In the genomic region with DNA sequence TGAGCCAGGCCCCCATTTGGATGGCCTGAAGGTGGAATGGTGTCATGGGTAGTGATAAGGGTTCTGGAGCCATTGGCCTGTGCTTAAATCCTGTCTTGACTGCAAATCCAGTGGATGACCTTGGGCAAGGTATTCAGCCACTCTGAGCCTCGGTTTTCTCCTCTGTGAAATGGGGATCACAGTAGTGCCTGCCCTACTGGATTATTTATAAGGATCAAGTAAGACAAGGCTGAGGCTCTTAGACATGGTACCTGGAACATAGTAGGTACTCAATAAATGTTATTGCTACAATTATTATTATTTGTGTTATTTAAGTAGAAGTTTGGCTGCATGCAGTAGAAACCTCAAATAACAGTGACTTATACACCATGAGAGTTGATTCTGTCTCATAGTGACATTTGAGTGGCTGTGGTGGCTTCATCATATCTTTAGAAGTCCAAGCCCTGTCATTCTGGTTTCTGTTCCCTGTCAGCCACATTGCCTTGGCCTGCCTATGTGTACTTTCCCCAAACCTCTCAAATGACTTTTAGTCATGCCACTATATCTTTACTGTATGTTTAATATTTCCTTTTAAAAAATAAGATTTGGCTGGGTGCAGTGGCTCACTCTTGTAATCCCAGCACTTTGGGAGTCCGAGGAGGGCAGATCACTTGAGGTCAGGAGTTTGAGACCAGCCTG, we compare ENCODE assay signal across 11 cellular contexts. TPM values are rescaled to one million over a fixed set of nuclear protein-coding genes. Genes with fewer than 3 reads are reported as not detected.
DNase-seq lines count a peak whose midpoint lies in the region; ATAC-seq and TF ChIP-seq lines count a peak whose summit lies in the region.
"Had no signal": no experiment of that assay in that cellular context is flagged by ENCODE, and none has a peak within 500 bp of the region (broad histone marks: within the 10 kb centered on the region; RNA-seq: fewer than 3 reads in every experiment).

No MANE protein-coding gene starts in this region.

- no TSS peak for BruUV-seq in PC-3 (replicated peaks; lab: Mats Ljungman, UMichigan)

- H3K27me3 Mint-ChIP-seq in activated naive CD8-positive, alpha-beta T cell treated with anti-CD3 and anti-CD28 coated beads for 36 hours = no peaks in the 10 kb centered on the region
- no peaks in the 10 kb centered on the region for H3K27me3 Mint-ChIP-seq in CD8-positive, alpha-beta memory T cell

- peaks cover 9% of the 10 kb centered on the region for H3K36me3 Mint-ChIP-seq in activated naive CD8-positive, alpha-beta T cell treated with anti-CD3 and anti-CD28 coated beads for 36 hours
- H3K36me3 Mint-ChIP-seq in CD8-positive, alpha-beta memory T cell = peaks cover 4 to 30% (median 11%) of the 10 kb centered on the region in 3 donors

- peak overlapping the region; percentile 20 for H3K27ac Mint-ChIP-seq in activated naive CD8-positive, alpha-beta T cell treated with anti-CD3 and anti-CD28 coated beads for 36 hours
- H3K27ac Mint-ChIP-seq in CD8-positive, alpha-beta memory T cell = no peak overlapping the region

- POLR2A ChIA-PET in PC-3 (lab: Charles Lee; ENCODE audit: unreplicated experiment) = no interaction called here
- POLR2A ChIA-PET in CD8-positive, alpha-beta memory T cell (lab: Charles Lee) = interaction anchor here (0.6 kb wide), 1 partner anchor 10 kb away, joined by 4 read pairs; no protein-coding TSS in a partner anchor

- H3K4me1 ChIP-seq in PC-3 (ENCODE audit: insufficient read depth, low read length) (peaks cover 7% of the 10 kb centered on the region), left ventricle myocardium inferior (peaks cover 4% of the 10 kb centered on the region)
- no peaks in the 10 kb centered on the region for H3K4me1 ChIP-seq in CD8-positive, alpha-beta memory T cell (ENCODE audit: insufficient read depth, low read length)
- H3K4me1 ChIP-seq: tibial artery had no signal

- peak; percentile 63 for ATAC-seq in GM19395 (IDR thresholded peaks at IDR 0.05; ENCODE audit: unreplicated experiment)
- ATAC-seq in HG03060 (IDR thresholded peaks at IDR 0.05; ENCODE audit: low read depth, unreplicated experiment) = peak; percentile 72
- ATAC-seq in PC-3 = no peak; the same call in 1 of the 2 replicates

- no peaks in the 10 kb centered on the region for H3K79me2 ChIP-seq in PC-3 (ENCODE audit: low read length)

- H3K27ac ChIP-seq in PC-3 (ENCODE audit: low read length) (no peak overlapping the region), left ventricle myocardium inferior (replicated peaks) (no peak overlapping the region)
- no peak overlapping the region for H3K27ac ChIP-seq in CD8-positive, alpha-beta memory T cell (ENCODE audit: low read depth, low read length)
- H3K27ac ChIP-seq: cardiac muscle cell, tibial artery had no signal

- H3F3A ChIP-seq in PC-3 (ENCODE audit: low read length, unreplicated experiment) = no peaks in the 10 kb centered on the region

- no peak overlapping the region for H3K9ac ChIP-seq in PC-3 (ENCODE audit: low read length)

- intact Hi-C loops in PC-3 (cut with micrococcal nuclease) (no loop called here), left ventricle myocardium inferior (cut with micrococcal nuclease) (no loop called here)

- no peak overlapping the region for H3K4me2 ChIP-seq in PC-3 (ENCODE audit: low read length)

- no peak overlapping the region for H3K4me3 Mint-ChIP-seq in activated naive CD8-positive, alpha-beta T cell treated with anti-CD3 and anti-CD28 coated beads for 36 hours
- no peak overlapping the region for H3K4me3 Mint-ChIP-seq in CD8-positive, alpha-beta memory T cell

- H3K36me3 ChIP-seq in PC-3 (ENCODE audit: low read depth, low read length) = peaks cover 3% of the 10 kb centered on the region; the same call in 1 of the 2 replicates
- H3K36me3 ChIP-seq in left ventricle myocardium inferior = peaks cover 10% of the 10 kb centered on the region
- H3K36me3 ChIP-seq in CD8-positive, alpha-beta memory T cell (ENCODE audit: insufficient read depth, low read length) = no peaks in the 10 kb centered on the region
- H3K36me3 ChIP-seq: cardiac muscle cell, MG63 had no signal

- no peaks in the 10 kb centered on the region for H3K9me2 ChIP-seq in PC-3 (replicated peaks; ENCODE audit: low read length)

- TF ChIP-seq CTCF in PC-3 (conservative IDR thresholded peaks at IDR 0.05; ENCODE audit: low read depth, low read length) = no peak
- no peak for TF ChIP-seq CTCF in left ventricle myocardium inferior (IDR thresholded peaks at IDR 0.05; ENCODE audit: borderline replicate concordance)

- no peaks in the 10 kb centered on the region for H3K9me3 Mint-ChIP-seq in activated naive CD8-positive, alpha-beta T cell treated with anti-CD3 and anti-CD28 coated beads for 36 hours
- no peaks in the 10 kb centered on the region for H3K9me3 Mint-ChIP-seq in CD8-positive, alpha-beta memory T cell

- H3K9me3 ChIP-seq in PC-3 (ENCODE audit: low read length) = no peaks in the 10 kb centered on the region
- no peaks in the 10 kb centered on the region for H3K9me3 ChIP-seq in left ventricle myocardium inferior (replicated peaks)
- H3K9me3 ChIP-seq in CD8-positive, alpha-beta memory T cell (ENCODE audit: low read length) = no peaks in the 10 kb centered on the region
- H3K9me3 ChIP-seq: MG63, tibial artery had no signal

- DNase-seq in NOMO-1 treated with DMSO at 0.1 percent for 48 hours (lab: John Stamatoyannopoulos, UW; ENCODE audit: unreplicated experiment) = peak; percentile 69
- no peak for DNase-seq in NOMO-1 treated with dmso at 0.1 percent for 144 hours (lab: John Stamatoyannopoulos, UW; ENCODE audit: unreplicated experiment)
- DNase-seq in activated naive CD8-positive, alpha-beta T cell treated with anti-CD3 and anti-CD28 coated beads for 36 hours = peak; percentile 26
- DNase-seq in PC-3 = no peak
- DNase-seq in left ventricle myocardium inferior = no peak
- DNase-seq in CD8-positive, alpha-beta memory T cell = no peak
- DNase-seq: MG63, tibial artery had no signal

- CTCF ChIA-PET in PC-3 (lab: Charles Lee) = no interaction called here
- CTCF ChIA-PET in CD8-positive, alpha-beta memory T cell (lab: Charles Lee) = no interaction called here

- no peak overlapping the region for H2AFZ ChIP-seq in PC-3 (ENCODE audit: low read length)

- H3K27me3 ChIP-seq in PC-3 (ENCODE audit: low read length) (no peaks in the 10 kb centered on the region), left ventricle myocardium inferior (ENCODE audit: low read depth) (no peaks in the 10 kb centered on the region)
- H3K27me3 ChIP-seq in CD8-positive, alpha-beta memory T cell (ENCODE audit: insufficient read depth, low read length, poor library complexity, severe bottlenecking) = no peaks in the 10 kb centered on the region
- H3K27me3 ChIP-seq: cardiac muscle cell, MG63, tibial artery had no signal

- peaks cover 27% of the 10 kb centered on the region for H3K4me1 Mint-ChIP-seq in activated naive CD8-positive, alpha-beta T cell treated with anti-CD3 and anti-CD28 coated beads for 36 hours
- H3K4me1 Mint-ChIP-seq in CD8-positive, alpha-beta memory T cell = peaks cover under 1 to 15% (median 13%) of the 10 kb centered on the region in 3 donors

- no peak overlapping the region for H3K4me3 ChIP-seq in PC-3 (ENCODE audit: low read length)
- no peak overlapping the region for H3K4me3 ChIP-seq in left ventricle myocardium inferior
- H3K4me3 ChIP-seq in CD8-positive, alpha-beta memory T cell (ENCODE audit: low read length) = no peak overlapping the region
- H3K4me3 ChIP-seq: cardiac muscle cell, MG63, tibial artery had no signal

- no peaks in the 10 kb centered on the region for H4K20me1 ChIP-seq in PC-3 (ENCODE audit: low read length)

RNA-seq across cellular contexts. Expression of gene CHMP4B, which starts 37.6 kb away (rescaled TPM):
- total RNA-seq in activated naive CD8-positive, alpha-beta T cell treated with anti-CD3 and anti-CD28 coated beads for 36 hours = 10 to 100 TPM; 90.6 to 95.5 TPM
- total RNA-seq in PC-3 (2014; rRNA removed) (68.8 and 91.1 TPM in 2 replicates), left ventricle myocardium inferior (104 TPM)
- total RNA-seq in CD8-positive, alpha-beta memory T cell = 10 to 100 TPM; 78.3 to 79.9 TPM
- 5.7 TPM for polyA plus RNA-seq in CD8-positive, alpha-beta memory T cell

RNA-seq across cellular contexts. Expression of gene ZNF341, which starts 41.8 kb away (rescaled TPM):
- total RNA-seq in activated naive CD8-positive, alpha-beta T cell treated with anti-CD3 and anti-CD28 coated beads for 36 hours = 1 to 10 TPM; 3.7 TPM
- total RNA-seq in PC-3 (2014; rRNA removed) (4.4 and 5.1 TPM in 2 replicates), left ventricle myocardium inferior (1.8 TPM)
- total RNA-seq in CD8-positive, alpha-beta memory T cell = 1 to 10 TPM; 4.5 to 5.0 TPM
- 2.6 TPM for polyA plus RNA-seq in CD8-positive, alpha-beta memory T cell

RNA-seq across cellular contexts. Expression of gene PXMP4, which starts 53.4 kb away (rescaled TPM):
- 1 to 10 TPM; 6.9 to 7.3 TPM for total RNA-seq in activated naive CD8-positive, alpha-beta T cell treated with anti-CD3 and anti-CD28 coated beads for 36 hours
- total RNA-seq in PC-3 (2014; rRNA removed) = not detected in 2 replicates
- 13.5 TPM for total RNA-seq in left ventricle myocardium inferior
- 1 to 10 TPM; 8.4 to 9.1 TPM for total RNA-seq in CD8-positive, alpha-beta memory T cell
- 23.6 TPM for polyA plus RNA-seq in CD8-positive, alpha-beta memory T cell

Comparison
In these comparisons a context has a peak if more than half of its experiments do, and no peak if none do; other contexts are left out.
1. DNase-seq: peak in NOMO-1 treated with DMSO at 0.1 percent for 48 hours (single experiment) and activated naive CD8-positive, alpha-beta T cell treated with anti-CD3 and anti-CD28 coated beads for 36 hours (single experiment); none in NOMO-1 treated with dmso at 0.1 percent for 144 hours (single experiment), PC-3 (single experiment), left ventricle myocardium inferior (single experiment) and CD8-positive, alpha-beta memory T cell (0 of 5).